Comparison of ENCODE assay signal across 35 cellular contexts in genomic region chr3:116408473-116408872, GRCh38. TPM values are rescaled to one million over a fixed set of nuclear protein-coding genes. Genes with fewer than 3 reads are reported as not detected.
"Had no signal": no experiment of that assay in that cellular context is flagged by ENCODE, and none has a peak within 500 bp of the region (broad histone marks: within the 10 kb centered on the region; RNA-seq: fewer than 3 reads in every experiment).

No MANE protein-coding gene starts in this region.

- H3K4me3 ChIP-seq: coronary artery, esophagus squamous epithelium, gastroesophageal sphincter had no signal

- H3K36me3 Mint-ChIP-seq: activated naive CD8-positive, alpha-beta T cell had no signal

- H3K36me3 ChIP-seq: brain microvascular endothelial cell, esophagus squamous epithelium, gastroesophageal sphincter, WERI-Rb-1 had no signal

- H3K4me3 Mint-ChIP-seq: activated B cell treated with CpG ODN at 0.5 μM for 24 hours; activated CD8-positive, alpha-beta T cell treated with anti-CD3 and anti-CD28 coated beads for 36 hours; activated naive CD8-positive, alpha-beta T cell; activated T-cell treated with anti-CD3 and anti-CD28 coated beads, Interleukin-2, amount 50 U/mL, for 4 hours; activated T-helper 17 cell treated with anti-CD3 and anti-CD28 coated beads, Interleukin-2, amount 50 U/mL, for 72 hours; central memory CD8-positive, alpha-beta T cell; dendritic cell treated with granulocyte-macrophage colony-stimulating factor and Interleukin-4, amounts not matched to agents 40 ng/mL and 50 ng/mL, for 4 days; effector memory CD8-positive, alpha-beta T cell; T-helper 17 cell; T-helper 2 cell treated with Interferon-gamma antibody and Interleukin-4, amounts not matched to agents 5 μg/mL and 100 μg/mL, for 36 hours had no signal

- H3K27ac Mint-ChIP-seq: activated B cell treated with CpG ODN at 0.5 μM for 24 hours; activated CD8-positive, alpha-beta T cell treated with anti-CD3 and anti-CD28 coated beads for 36 hours; activated naive CD8-positive, alpha-beta T cell; activated T-helper 17 cell treated with anti-CD3 and anti-CD28 coated beads, Interleukin-2, amount 50 U/mL, for 72 hours; dendritic cell treated with granulocyte-macrophage colony-stimulating factor and Interleukin-4, amounts not matched to agents 40 ng/mL and 50 ng/mL, for 4 days; effector memory CD8-positive, alpha-beta T cell; T-helper 17 cell; T-helper 2 cell treated with Interferon-gamma antibody and Interleukin-4, amounts not matched to agents 5 μg/mL and 100 μg/mL, for 36 hours had no signal

- H3K4me1 Mint-ChIP-seq: activated B cell treated with CpG ODN at 0.5 μM for 24 hours; activated T-helper 17 cell treated with anti-CD3 and anti-CD28 coated beads, Interleukin-2, amount 50 U/mL, for 72 hours; central memory CD8-positive, alpha-beta T cell; T-helper 17 cell had no signal

- H3K27ac ChIP-seq: brain microvascular endothelial cell, coronary artery, epithelial cell of prostate, esophagus squamous epithelium, gastroesophageal sphincter, WERI-Rb-1 had no signal

- H3K27me3 Mint-ChIP-seq: activated B cell treated with CpG ODN at 0.5 μM for 24 hours; activated CD8-positive, alpha-beta T cell treated with anti-CD3 and anti-CD28 coated beads for 36 hours; activated naive CD8-positive, alpha-beta T cell; central memory CD8-positive, alpha-beta T cell; dendritic cell treated with granulocyte-macrophage colony-stimulating factor and Interleukin-4, amounts not matched to agents 40 ng/mL and 50 ng/mL, for 4 days; effector memory CD8-positive, alpha-beta T cell; T-helper 17 cell had no signal

- H3K4me1 ChIP-seq: esophagus squamous epithelium, gastroesophageal sphincter had no signal

- FAIRE-seq: astrocyte, bronchial epithelial cell, endometrium, endothelial cell of umbilical vein had no signal

- H3K9me3 Mint-ChIP-seq: activated CD8-positive, alpha-beta T cell treated with anti-CD3 and anti-CD28 coated beads for 36 hours; activated T-helper 17 cell treated with anti-CD3 and anti-CD28 coated beads, Interleukin-2, amount 50 U/mL, for 72 hours; central memory CD8-positive, alpha-beta T cell had no signal

- H3K9me3 ChIP-seq: esophagus squamous epithelium, gastroesophageal sphincter had no signal

- ATAC-seq: activated CD4-positive, CD25-positive, alpha-beta regulatory T cell treated with anti-CD3 and anti-CD28 coated beads, Interleukin-2, amount 50 U/mL, for 24 hours; activated CD8-positive, alpha-beta T cell treated with anti-CD3 and anti-CD28 coated beads for 36 hours; activated T-cell treated with anti-CD3 and anti-CD28 coated beads, Interleukin-2, amount 50 U/mL, for 4 hours; activated T-helper 17 cell treated with anti-CD3 and anti-CD28 coated beads, Interleukin-2, amount 50 U/mL, for 72 hours; effector memory CD8-positive, alpha-beta T cell; gastroesophageal sphincter; T-helper 17 cell had no signal

- DNase-seq: activated B cell treated with CpG ODN at 0.5 μM for 24 hours; activated CD4-positive, alpha-beta T cell treated with anti-CD3 and anti-CD28 coated beads for 48 hours; activated CD4-positive, alpha-beta T cell treated with anti-CD3 and anti-CD28 coated beads, Interleukin-2, amount 50 U/mL, for 1 hour; activated CD4-positive, alpha-beta T cell treated with anti-CD3 and anti-CD28 coated beads, Interleukin-2, amount 50 U/mL, for 48 hours; activated CD8-positive, alpha-beta memory T cell treated with anti-CD3 and anti-CD28 coated beads for 24 hours; activated CD8-positive, alpha-beta T cell treated with anti-CD3 and anti-CD28 coated beads for 36 hours; activated effector memory CD4-positive, alpha-beta T cell treated with Interleukin-2 at 50 U/mL for 16 hours; activated gamma-delta T cell treated with Interleukin-2 at 50 U/mL for 16 hours; activated naive CD4-positive, alpha-beta T cell treated with anti-CD3 and anti-CD28 coated beads, Interleukin-2, amount 50 U/mL, for 16 hours; activated naive CD4-positive, alpha-beta T cell treated with Interleukin-2 at 50 U/mL for 16 hours; activated T-cell treated with anti-CD3 and anti-CD28 coated beads, Interleukin-2, amount 50 U/mL, for 4 hours; amniotic stem cell; anterior cingulate cortex; brain microvascular endothelial cell; effector CD4-positive, alpha-beta T cell; effector memory CD8-positive, alpha-beta T cell; esophagus squamous epithelium; foreskin melanocyte; T-helper 1 cell; T-helper 17 cell; T1000; WERI-Rb-1 had no signal

- H3K27me3 ChIP-seq: brain microvascular endothelial cell, esophagus squamous epithelium, gastroesophageal sphincter had no signal

RNA-seq across cellular contexts. Expression of gene LSAMP, which starts 36.8 kb away (rescaled TPM):
- total RNA-seq: activated CD8-positive, alpha-beta T cell treated with anti-CD3 and anti-CD28 coated beads for 36 hours; activated T-cell treated with anti-CD3 and anti-CD28 coated beads, Interleukin-2, amount 50 U/mL, for 4 hours; activated T-helper 17 cell treated with anti-CD3 and anti-CD28 coated beads, Interleukin-2, amount 50 U/mL, for 72 hours; endothelial cell of umbilical vein; T-helper 17 cell had no signal
- polyA plus RNA-seq: endothelial cell of umbilical vein had no signal
